Comparison of ENCODE assay signal across 1 cellular context in genomic region chr2:241109210-241110088, GRCh38.
TF ChIP-seq lines count a peak whose summit lies in the region.

No MANE protein-coding gene starts in this region.

TF ChIP-seq in GM12878, 131 proteins besides CTCF, POLR2A, EP300 and RAD21:
- TF ChIP-seq MXI1 (IDR thresholded peaks at IDR 0.05; ENCODE audit: low read depth, low read length): no peak
- TF ChIP-seq MTA2 (IDR thresholded peaks at IDR 0.05; ENCODE audit: low read depth): no peak
- TF ChIP-seq TCF7 (IDR thresholded peaks at IDR 0.05; ENCODE audit: borderline replicate concordance): no peak
- TF ChIP-seq CHD1 (IDR thresholded peaks at IDR 0.05; ENCODE audit: low read depth, low read length): no peak
- TF ChIP-seq ZBTB40 (IDR thresholded peaks at IDR 0.05; ENCODE audit: borderline replicate concordance): peak; percentile 94
- 0 out of 3 replicates have a peak, but pooled peaks have one; percentile 8 for TF ChIP-seq POU2F2 (IDR thresholded peaks at IDR 0.05; ENCODE audit: borderline replicate concordance, low read depth, low read length)
- no peak for TF ChIP-seq YBX1 (IDR thresholded peaks at IDR 0.05)
TF ChIP-seq in GM12878: peak in this region for 2.
